1 cellular context compared by ENCODE assay signal in genomic region chr6:20403766-20404640, GRCh38.
TF ChIP-seq lines count a peak whose summit lies in the region.

No MANE protein-coding gene starts in this region.

TF ChIP-seq in K562, 482 proteins besides CTCF, POLR2A, EP300 and RAD21 (continued from another document and continues in another):
- TF ChIP-seq ARID4B (CRISPR knock-in tag; IDR thresholded peaks at IDR 0.05) (no peak), ZNF311 (CRISPR knock-in tag; IDR thresholded peaks at IDR 0.05) (peak; percentile 34; the same call in 1 of the 2 replicates), DACH1 (IDR thresholded peaks at IDR 0.05; ENCODE audit: partially characterized antibody) (no peak), HES1 (IDR thresholded peaks at IDR 0.05; ENCODE audit: low read depth) (no peak), ETV5 (CRISPR knock-in tag; IDR thresholded peaks at IDR 0.05; ENCODE audit: low read depth) (no peak), RBM25 (IDR thresholded peaks at IDR 0.05; ENCODE audit: low read depth, low read length, severe bottlenecking) (no peak), CREB1 (IDR thresholded peaks at IDR 0.05) (no peak), CREB1 (CRISPR knock-in tag; IDR thresholded peaks at IDR 0.05) (no peak), UBTF (IDR thresholded peaks at IDR 0.05; ENCODE audit: borderline replicate concordance in 1 of 2, low read depth in 2 of 2, low read length in 2 of 2) (0 out of 4 replicates have a peak, but pooled peaks have one; percentile 47 to 48), SMARCE1 (IDR thresholded peaks at IDR 0.05) (peak; percentile 49), ZBTB26 (CRISPR knock-in tag; IDR thresholded peaks at IDR 0.05) (0 out of 2 replicates have a peak, but pooled peaks have one; percentile 57), ZNF609 (CRISPR knock-in tag; IDR thresholded peaks at IDR 0.05; ENCODE audit: borderline replicate concordance) (no peak), NFXL1 (CRISPR knock-in tag; IDR thresholded peaks at IDR 0.05) (peak; percentile 42; the same call in 1 of the 2 replicates), NFRKB (IDR thresholded peaks at IDR 0.05; ENCODE audit: low read depth) (peak; percentile 73), CREB3 (tag; conservative IDR thresholded peaks at IDR 0.05; ENCODE audit: low read depth) (no peak), ILK (tag; IDR thresholded peaks at IDR 0.05; ENCODE audit: borderline replicate concordance, low read depth) (no peak), PCBP2 (IDR thresholded peaks at IDR 0.05; ENCODE audit: low read depth, low read length, poor library complexity, severe bottlenecking) (no peak), EWSR1 (IDR thresholded peaks at IDR 0.05; ENCODE audit: borderline replicate concordance, low read depth, partially characterized antibody) (no peak), LARP7 (IDR thresholded peaks at IDR 0.05) (no peak), OTX1 (CRISPR knock-in tag; IDR thresholded peaks at IDR 0.05) (0 out of 2 replicates have a peak, but pooled peaks have one; percentile 29), ZNF740 (CRISPR knock-in tag; IDR thresholded peaks at IDR 0.05) (peak; percentile 88), ZNF740 (tag; IDR thresholded peaks at IDR 0.05) (peak in 1 of 2 experiments; percentile 68; a peak in 2 of 4 replicates), SNRNP70 (optimal IDR thresholded peaks at IDR 0.05; ENCODE audit: low read depth, low read length) (no peak), ZZZ3 (IDR thresholded peaks at IDR 0.05) (no peak), POLR2B (IDR thresholded peaks at IDR 0.05; ENCODE audit: low read depth, partially characterized antibody) (peak; percentile 11), ZNF592 (IDR thresholded peaks at IDR 0.05) (no peak), ESRRB (CRISPR knock-in tag; IDR thresholded peaks at IDR 0.05; ENCODE audit: borderline replicate concordance) (no peak)
